ENCODE assay signal across 8 cellular contexts in the genomic region with DNA sequence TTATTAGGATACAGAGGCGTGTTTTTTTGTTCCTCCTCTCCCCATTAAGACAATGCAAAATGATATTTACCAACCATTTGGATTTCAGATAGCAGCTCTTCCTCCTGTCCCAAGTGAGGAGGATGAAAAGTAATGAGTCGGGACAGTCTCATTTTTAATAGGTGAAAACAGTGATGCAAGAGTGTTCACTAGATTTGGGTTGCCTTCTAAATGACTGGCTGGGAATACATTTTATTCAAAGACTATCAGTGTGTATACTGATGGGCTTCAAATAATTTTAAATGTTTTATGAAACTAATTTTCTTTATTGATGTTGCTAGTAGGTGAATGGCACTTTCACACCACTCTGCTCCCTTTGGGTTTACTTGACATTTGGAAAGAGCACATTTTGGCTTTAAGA. TPM values are rescaled to one million over a fixed set of nuclear protein-coding genes. Genes with fewer than 3 reads are reported as not detected.
DNase-seq lines count a peak whose midpoint lies in the region; ATAC-seq, FAIRE-seq and TF ChIP-seq lines count a peak whose summit lies in the region.

No MANE protein-coding gene starts in this region.

- DNase-seq in GM12891 (ENCODE audit: insufficient read length, low spot score) = no peak
- no peak for DNase-seq in fibroblast of pulmonary artery (ENCODE audit: low read depth)
- DNase-seq in gastrocnemius medialis = no peak
- DNase-seq in erythroblast (lab: John Stamatoyannopoulos, UW) = no peak
- no peak for DNase-seq in activated CD4-positive, CD25-positive, alpha-beta regulatory T cell (lab: John Stamatoyannopoulos, UW)

- peaks cover 50% of the 10 kb centered on the region for H3K79me2 ChIP-seq in SU-DHL-6 (ENCODE audit: insufficient read depth, low read length)

- peak; percentile 5 for FAIRE-seq in GM12891 (lab: Jason Lieb, UNC)

- peaks cover 13% of the 10 kb centered on the region; the same call in 1 of the 2 replicates for H3F3A ChIP-seq in SU-DHL-6 (ENCODE audit: insufficient read depth)

- H3K4me2 ChIP-seq in SU-DHL-6 (ENCODE audit: low read depth, low read length, poor library complexity, severe bottlenecking) = peak overlapping the region; percentile 68

- TF ChIP-seq POLR2A in GM12891 (IDR thresholded peaks at IDR 0.05; ENCODE audit: low read depth, low read length) (no peak), gastrocnemius medialis (IDR thresholded peaks at IDR 0.05) (no peak), erythroblast (IDR thresholded peaks at IDR 0.05; ENCODE audit: low read length) (no peak)

- peaks cover 3% of the 10 kb centered on the region; the same call in 1 of the 2 replicates for H4K20me1 ChIP-seq in SU-DHL-6 (ENCODE audit: low read depth, low read length)

- H3K27me3 ChIP-seq in SU-DHL-6 (ENCODE audit: low read length) = no peaks in the 10 kb centered on the region
- no peaks in the 10 kb centered on the region for H3K27me3 ChIP-seq in gastrocnemius medialis

- H3K4me1 ChIP-seq in gastrocnemius medialis = peaks cover 18 to 33% of the 10 kb centered on the region in 2 donors

- H2AFZ ChIP-seq in SU-DHL-6 (ENCODE audit: low read depth, low read length, severe bottlenecking) = peak overlapping the region; percentile 25

- no peak for ATAC-seq in gastrocnemius medialis
- no peak for ATAC-seq in HG02852 (IDR thresholded peaks at IDR 0.05; ENCODE audit: unreplicated experiment)
- ATAC-seq in GM18517 (IDR thresholded peaks at IDR 0.05; ENCODE audit: unreplicated experiment) = no peak

- H3K4me3 ChIP-seq in SU-DHL-6 (ENCODE audit: insufficient read depth, low read length, poor library complexity, severe bottlenecking) = peak overlapping the region; percentile 100
- peak overlapping the region; percentile 95 for H3K4me3 ChIP-seq in fibroblast of pulmonary artery (replicated peaks; ENCODE audit: low read depth, low read length)
- peak overlapping the region; percentile 76 to 96 (median 90) for H3K4me3 ChIP-seq in gastrocnemius medialis

- H3K9ac ChIP-seq in SU-DHL-6 (ENCODE audit: low read length) = peak overlapping the region; percentile 94

- peaks cover 15% of the 10 kb centered on the region for H3K36me3 ChIP-seq in SU-DHL-6 (ENCODE audit: low read length)
- peaks cover 0 to 26% of the 10 kb centered on the region in 2 donors for H3K36me3 ChIP-seq in gastrocnemius medialis

- H3K27ac ChIP-seq in SU-DHL-6 (ENCODE audit: low read depth, low read length) = peak overlapping the region; percentile 92
- H3K27ac ChIP-seq in gastrocnemius medialis = peak overlapping the region; percentile 97 to 100 (median 98)

- in situ Hi-C loops in gastrocnemius medialis (cut with MboI; ENCODE audit: low sequenced_read_pairs in 4 of 4) = loop anchor here in 1 of 4 donors (10.0 kb wide), 1 partner anchor 64 kb away; a partner anchor contains a TSS

- H3K9me3 ChIP-seq in SU-DHL-6 (ENCODE audit: insufficient read depth, low read length) = no peaks in the 10 kb centered on the region
- H3K9me3 ChIP-seq in gastrocnemius medialis = no peaks in the 10 kb centered on the region

- TF ChIP-seq CTCF in SU-DHL-6 (IDR thresholded peaks at IDR 0.05; ENCODE audit: insufficient read depth, low read length, poor library complexity, severe bottlenecking) = no peak
- no peak for TF ChIP-seq CTCF in fibroblast of pulmonary artery (IDR thresholded peaks at IDR 0.05; ENCODE audit: low read length, missing control alignments)
- no peak for TF ChIP-seq CTCF in gastrocnemius medialis (IDR thresholded peaks at IDR 0.05 in 4 of 5, conservative IDR thresholded peaks at IDR 0.05 in 1 of 5)

- H3K9me2 ChIP-seq in SU-DHL-6 (replicated peaks; ENCODE audit: insufficient read depth, low read length) = no peaks in the 10 kb centered on the region

- intact Hi-C loops in gastrocnemius medialis (cut with DNase I; ENCODE audit: low total_unique reads) = loop anchor here (2.0 to 5.0 kb wide), 2 partner anchors 14 to 1346 kb away; a partner anchor contains a TSS

TF ChIP-seq in GM12891, 5 proteins besides CTCF, POLR2A, EP300 and RAD21:
- TF ChIP-seq POU2F2 (IDR thresholded peaks at IDR 0.05; ENCODE audit: low read depth, low read length) (no peak), PAX5 (IDR thresholded peaks at IDR 0.05; ENCODE audit: insufficient read depth, low read length, severe bottlenecking) (no peak), TAF1 (IDR thresholded peaks at IDR 0.05; ENCODE audit: low read depth, low read length) (no peak), POLR2AphosphoS5 (IDR thresholded peaks at IDR 0.05; ENCODE audit: low read depth, low read length) (no peak)

RNA-seq across cellular contexts. Expression of a gene that starts 2.1 kb away (rescaled TPM):
- 19.8 TPM for polyA plus RNA-seq in GM12891 (2012; ENCODE audit: low read depth, missing spikeins)
- total RNA-seq in gastrocnemius medialis = 10 to 100 TPM; 41.3 to 72.9 (median 61.3) TPM
